15 cellular contexts compared by ENCODE assay signal in genomic region chrX:12868747-12869146, GRCh38. TPM values are rescaled to one million over a fixed set of nuclear protein-coding genes. Genes with fewer than 3 reads are reported as not detected.
DNase-seq lines count a peak whose midpoint lies in the region; ATAC-seq and TF ChIP-seq lines count a peak whose summit lies in the region.
"Had no signal": no experiment of that assay in that cellular context is flagged by ENCODE, and none has a peak within 500 bp of the region (broad histone marks: within the 10 kb centered on the region; RNA-seq: fewer than 3 reads in every experiment).

No MANE protein-coding gene starts in this region.

- POLR2A ChIA-PET in CD8-positive, alpha-beta memory T cell (lab: Charles Lee) = no interaction called here

- no peaks in the 10 kb centered on the region for H3K9me3 ChIP-seq in CD8-positive, alpha-beta memory T cell (ENCODE audit: low read length)
- H3K9me3 ChIP-seq: mucosa of descending colon, prostate gland had no signal

- H3K36me3 Mint-ChIP-seq in CD8-positive, alpha-beta memory T cell = no peaks in the 10 kb centered on the region

- no peaks in the 10 kb centered on the region for H3K4me1 ChIP-seq in CD8-positive, alpha-beta memory T cell (ENCODE audit: insufficient read depth, low read length)
- H3K4me1 ChIP-seq: prostate gland, stomach had no signal

- CTCF ChIA-PET in CD8-positive, alpha-beta memory T cell (lab: Charles Lee) = no interaction called here

- H3K4me3 Mint-ChIP-seq in CD8-positive, alpha-beta memory T cell = no peak overlapping the region

- TF ChIP-seq POLR2A in GM18505 (IDR thresholded peaks at IDR 0.05; ENCODE audit: borderline replicate concordance, extremely low read depth, insufficient read depth, insufficient read length) = no peak

- H3K27me3 ChIP-seq in CD8-positive, alpha-beta memory T cell (ENCODE audit: insufficient read depth, low read length, poor library complexity, severe bottlenecking) = no peaks in the 10 kb centered on the region
- H3K27me3 ChIP-seq: stomach had no signal

- H3K9me3 Mint-ChIP-seq in CD8-positive, alpha-beta memory T cell = peaks cover 0 to 4% (median 2%) of the 10 kb centered on the region in 5 donors

- H3K27ac ChIP-seq in CD8-positive, alpha-beta memory T cell (ENCODE audit: low read depth, low read length) = no peak overlapping the region
- H3K27ac ChIP-seq: prostate gland, stomach had no signal

- ATAC-seq in GM18505 (IDR thresholded peaks at IDR 0.05; ENCODE audit: unreplicated experiment) (peak; percentile 43), GM21423 (IDR thresholded peaks at IDR 0.05; ENCODE audit: unreplicated experiment) (peak; percentile 48), HG03095 (IDR thresholded peaks at IDR 0.05; ENCODE audit: unreplicated experiment) (peak; percentile 43)
- ATAC-seq: mucosa of descending colon had no signal

- H3K27me3 Mint-ChIP-seq in CD8-positive, alpha-beta memory T cell = peaks cover 7% of the 10 kb centered on the region in 2 donors

- no peak overlapping the region for H3K4me3 ChIP-seq in CD8-positive, alpha-beta memory T cell (ENCODE audit: low read length)
- H3K4me3 ChIP-seq: mucosa of descending colon, prostate gland, stomach had no signal

- H3K36me3 ChIP-seq in CD8-positive, alpha-beta memory T cell (ENCODE audit: insufficient read depth, low read length) = no peaks in the 10 kb centered on the region
- H3K36me3 ChIP-seq: prostate gland, stomach had no signal

- no peak overlapping the region for H3K27ac Mint-ChIP-seq in CD8-positive, alpha-beta memory T cell

- DNase-seq in RPMI8226 (peak; percentile 21), HuH-7 (ENCODE audit: low spot score) (no peak), superior temporal gyrus (ENCODE audit: extremely low spot score) (no peak), G401 (ENCODE audit: low spot score) (no peak)
- DNase-seq in CD8-positive, alpha-beta memory T cell = no peak
- DNase-seq: AML-193, EL, mucosa of descending colon, NCI-H345, stomach had no signal

- in situ Hi-C loops in G401 (cut with HindIII; ENCODE audit: low sequenced_read_pairs) = no loop called here

- H3K4me1 Mint-ChIP-seq in CD8-positive, alpha-beta memory T cell = no peaks in the 10 kb centered on the region

RNA-seq across cellular contexts. Expression of gene TLR7, which starts 1.9 kb away (rescaled TPM):
- total RNA-seq in CD8-positive, alpha-beta memory T cell = not detected
- polyA plus RNA-seq in CD8-positive, alpha-beta memory T cell = not detected
- not detected in 2 replicates for total RNA-seq in G401 (2014; rRNA removed; shearing (Covaris generic))
- total RNA-seq: dermis microvascular lymphatic vessel endothelial cell had no signal

RNA-seq across cellular contexts. Expression of gene TLR8, which starts 37.7 kb away (rescaled TPM):
- total RNA-seq in CD8-positive, alpha-beta memory T cell = under 1 TPM in 1 of 2 experiments, not detected in 1; 0.07 TPM
- not detected for polyA plus RNA-seq in CD8-positive, alpha-beta memory T cell
- total RNA-seq in G401 (2014; rRNA removed; shearing (Covaris generic)) = not detected in 2 replicates
- total RNA-seq: dermis microvascular lymphatic vessel endothelial cell had no signal
